ENCODE assay signal across 16 cellular contexts in the genomic region with DNA sequence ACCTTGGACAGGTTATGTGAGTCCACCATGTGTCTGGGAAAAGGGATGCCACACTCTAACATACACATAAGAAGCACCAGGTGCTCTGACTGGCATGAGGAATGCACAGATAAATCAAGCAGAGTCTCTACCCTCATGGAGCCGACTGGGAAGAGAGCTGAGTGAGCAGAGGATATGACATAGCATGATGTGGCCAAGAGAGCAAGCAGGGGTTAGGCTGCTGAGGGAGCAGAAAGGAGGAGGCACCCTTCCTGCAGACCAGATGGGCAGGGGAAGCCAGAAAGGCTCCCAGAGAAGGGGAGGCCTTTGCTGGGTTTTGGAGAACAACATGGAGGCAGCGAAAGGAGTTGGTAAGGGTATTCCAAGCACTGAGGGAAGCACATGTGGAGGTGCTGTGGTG.
DNase-seq lines count a peak whose midpoint lies in the region; ATAC-seq and TF ChIP-seq lines count a peak whose summit lies in the region.
"Had no signal": no experiment of that assay in that cellular context is flagged by ENCODE, and none has a peak within 500 bp of the region (broad histone marks: within the 10 kb centered on the region; RNA-seq: fewer than 3 reads in every experiment).

No MANE protein-coding gene starts in this region.

- DNase-seq in Calu3 (no peak), HCT116 (ENCODE audit: low read depth, low spot score) (no peak), astrocyte of the spinal cord (ENCODE audit: low read depth, low spot score) (peak; percentile 12), fibroblast of mammary gland (ENCODE audit: low read depth) (peak; percentile 46), HuH-7.5 (ENCODE audit: low spot score) (no peak), activated gamma-delta T cell treated with Interleukin-2 at 50 U/mL for 16 hours (no peak)
- DNase-seq: Caco-2, DMS53, NCI-H1436 treated with DMSO at 0.1 percent for 48 hours, NCI-H345, NCI-H69 had no signal

- POLR2A ChIA-PET in HCT116 (lab: Charles Lee), result no interaction called here

- no peaks in the 10 kb centered on the region for H3K79me2 ChIP-seq in HCT116 (ENCODE audit: insufficient read depth, low read length)

- H3K36me3 ChIP-seq in HCT116 (ENCODE audit: control insufficient read depth in 1 of 2, insufficient read depth in 2 of 2, low read length in 2 of 2), result no peaks in the 10 kb centered on the region

- no peaks in the 10 kb centered on the region for H3K36me3 Mint-ChIP-seq in Calu3 (ENCODE audit: insufficient read depth, unreplicated experiment)

- TF ChIP-seq RAD21 in HCT116 (IDR thresholded peaks at IDR 0.05; ENCODE audit: low read depth), result no peak

- H3K27ac Mint-ChIP-seq in Calu3 (ENCODE audit: unreplicated experiment), result peak overlapping the region; percentile 65
- H3K27ac Mint-ChIP-seq: GM23338 had no signal

- BruUV-seq in Calu3 (replicated peaks; lab: Mats Ljungman, UMichigan) (no TSS peak), HCT116 (replicated peaks; lab: Mats Ljungman, UMichigan) (TSS peak; percentile 10)

- TF ChIP-seq POLR2A in HCT116 (IDR thresholded peaks at IDR 0.05; ENCODE audit: borderline replicate concordance, extremely low read depth, insufficient read depth, insufficient read length), result no peak

- H3K4me2 ChIP-seq in HCT116 (ENCODE audit: low read length), result no peak overlapping the region
- H3K4me2 ChIP-seq: A549, GM23338 had no signal

- no peak for ATAC-seq in HCT116
- ATAC-seq in GM18502 (IDR thresholded peaks at IDR 0.05; ENCODE audit: poor library complexity, unreplicated experiment), result no peak
- no peak for ATAC-seq in GM21367 (IDR thresholded peaks at IDR 0.05; ENCODE audit: unreplicated experiment)
- ATAC-seq: A549, GM23338 had no signal

- intact Hi-C loops in Calu3 (cut with micrococcal nuclease; ENCODE audit: unreplicated experiment), result no loop called here
- intact Hi-C loops in HCT116 (cut with micrococcal nuclease), result no loop called here

- no peaks in the 10 kb centered on the region for H4K20me1 ChIP-seq in HCT116 (ENCODE audit: insufficient read depth)

- no peak overlapping the region for H3K4me3 Mint-ChIP-seq in Calu3 (ENCODE audit: low read depth, unreplicated experiment)
- H3K4me3 Mint-ChIP-seq: GM23338 had no signal

- no peaks in the 10 kb centered on the region for H3K4me1 ChIP-seq in HCT116 (ENCODE audit: control insufficient read depth in 1 of 2, insufficient read depth in 2 of 2, low read length in 2 of 2)
- H3K4me1 ChIP-seq: A549, Caco-2 had no signal

- no peaks in the 10 kb centered on the region for H3K4me1 Mint-ChIP-seq in Calu3 (ENCODE audit: low read depth, unreplicated experiment)

- RAD21 ChIA-PET in HCT116 (lab: Charles Lee; ENCODE audit: low non-redundant PET in 1 of 2, low total read pairs in 2 of 2, uncharacterized antibody in 2 of 2, unreplicated experiment in 2 of 2), result no interaction called here

- no peaks in the 10 kb centered on the region for H3K27me3 Mint-ChIP-seq in Calu3 (ENCODE audit: unreplicated experiment)

- no peak overlapping the region for H2AFZ ChIP-seq in HCT116 (ENCODE audit: low read depth, low read length, poor library complexity, severe bottlenecking)
- H2AFZ ChIP-seq: GM23338 had no signal

- H3K9ac ChIP-seq in HCT116 (ENCODE audit: low read length), result no peak overlapping the region

- no peaks in the 10 kb centered on the region for H3K9me3 Mint-ChIP-seq in Calu3 (ENCODE audit: low read depth, unreplicated experiment)
- H3K9me3 Mint-ChIP-seq: GM23338 had no signal

- CTCF ChIA-PET in Calu3 (lab: Charles Lee), result no interaction called here
- CTCF ChIA-PET in HCT116 (lab: Charles Lee), result no interaction called here

- no peak overlapping the region for H3K27ac ChIP-seq in HCT116 (ENCODE audit: low read depth, low read length)
- H3K27ac ChIP-seq: A549, C4-2B had no signal

- no peaks in the 10 kb centered on the region for H3K27me3 ChIP-seq in HCT116 (ENCODE audit: insufficient read depth, low read length)

- no peak overlapping the region for H3K4me3 ChIP-seq in HCT116 (replicated peaks in 1 of 2; ENCODE audit: low read depth in 1 of 2, low read length in 2 of 2)
- no peak overlapping the region for H3K4me3 ChIP-seq in astrocyte of the spinal cord (ENCODE audit: low read depth, low read length)
- H3K4me3 ChIP-seq in fibroblast of mammary gland (ENCODE audit: control insufficient read depth, low read depth, low read length), result no peak overlapping the region
- H3K4me3 ChIP-seq: A549, GM23338 had no signal

- H3K9me2 ChIP-seq in HCT116 (ENCODE audit: insufficient read depth), result no peaks in the 10 kb centered on the region

- in situ Hi-C loops in astrocyte of the spinal cord (cut with HindIII; ENCODE audit: low sequenced_read_pairs), result no loop called here

- H3K9me3 ChIP-seq in HCT116 (ENCODE audit: control insufficient read depth in 1 of 2, insufficient read depth in 1 of 2, low read depth in 1 of 2, low read length in 2 of 2), result no peaks in the 10 kb centered on the region
- H3K9me3 ChIP-seq: A549, Caco-2 had no signal

- no peak for TF ChIP-seq CTCF in Calu3 (IDR thresholded peaks at IDR 0.05; ENCODE audit: unreplicated experiment)
- TF ChIP-seq CTCF in HCT116 (IDR thresholded peaks at IDR 0.05 in 2 of 3, conservative IDR thresholded peaks at IDR 0.05 in 1 of 3; ENCODE audit: borderline replicate concordance in 1 of 3, insufficient read depth in 1 of 3, low read depth in 2 of 3, low read length in 2 of 3), result no peak
- TF ChIP-seq CTCF in astrocyte of the spinal cord (IDR thresholded peaks at IDR 0.05; ENCODE audit: low read depth, low read length), result no peak
- no peak for TF ChIP-seq CTCF in fibroblast of mammary gland (conservative IDR thresholded peaks at IDR 0.05; ENCODE audit: control insufficient read depth, insufficient read depth, low read depth, low read length)

TF ChIP-seq in HCT116, 20 proteins besides CTCF, POLR2A, EP300 and RAD21:
- TF ChIP-seq, protein P1, sequence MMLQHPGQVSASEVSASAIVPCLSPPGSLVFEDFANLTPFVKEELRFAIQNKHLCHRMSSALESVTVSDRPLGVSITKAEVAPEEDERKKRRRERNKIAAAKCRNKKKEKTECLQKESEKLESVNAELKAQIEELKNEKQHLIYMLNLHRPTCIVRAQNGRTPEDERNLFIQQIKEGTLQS (IDR thresholded peaks at IDR 0.05), result no peak
- TF ChIP-seq, protein P2, sequence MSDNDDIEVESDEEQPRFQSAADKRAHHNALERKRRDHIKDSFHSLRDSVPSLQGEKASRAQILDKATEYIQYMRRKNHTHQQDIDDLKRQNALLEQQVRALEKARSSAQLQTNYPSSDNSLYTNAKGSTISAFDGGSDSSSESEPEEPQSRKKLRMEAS (IDR thresholded peaks at IDR 0.05), result no peak
- TF ChIP-seq YY1 (IDR thresholded peaks at IDR 0.05; ENCODE audit: extremely low read depth, insufficient replicate concordance, low read depth, low read length) (no peak), SRF (IDR thresholded peaks at IDR 0.05; ENCODE audit: low read depth) (no peak), ZFX (IDR thresholded peaks at IDR 0.05) (no peak), CEBPB (IDR thresholded peaks at IDR 0.05; ENCODE audit: low read depth) (no peak), SP1 (IDR thresholded peaks at IDR 0.05; ENCODE audit: low read depth) (no peak), CBX3 (IDR thresholded peaks at IDR 0.05; ENCODE audit: low read depth) (no peak), ZNF274 (IDR thresholded peaks at IDR 0.05; ENCODE audit: low read depth, low read length) (no peak), EZH2phosphoT487 (IDR thresholded peaks at IDR 0.05; ENCODE audit: borderline replicate concordance) (no peak), EGR1 (IDR thresholded peaks at IDR 0.05; ENCODE audit: low read depth) (no peak)
- TF ChIP-seq, protein P3, sequence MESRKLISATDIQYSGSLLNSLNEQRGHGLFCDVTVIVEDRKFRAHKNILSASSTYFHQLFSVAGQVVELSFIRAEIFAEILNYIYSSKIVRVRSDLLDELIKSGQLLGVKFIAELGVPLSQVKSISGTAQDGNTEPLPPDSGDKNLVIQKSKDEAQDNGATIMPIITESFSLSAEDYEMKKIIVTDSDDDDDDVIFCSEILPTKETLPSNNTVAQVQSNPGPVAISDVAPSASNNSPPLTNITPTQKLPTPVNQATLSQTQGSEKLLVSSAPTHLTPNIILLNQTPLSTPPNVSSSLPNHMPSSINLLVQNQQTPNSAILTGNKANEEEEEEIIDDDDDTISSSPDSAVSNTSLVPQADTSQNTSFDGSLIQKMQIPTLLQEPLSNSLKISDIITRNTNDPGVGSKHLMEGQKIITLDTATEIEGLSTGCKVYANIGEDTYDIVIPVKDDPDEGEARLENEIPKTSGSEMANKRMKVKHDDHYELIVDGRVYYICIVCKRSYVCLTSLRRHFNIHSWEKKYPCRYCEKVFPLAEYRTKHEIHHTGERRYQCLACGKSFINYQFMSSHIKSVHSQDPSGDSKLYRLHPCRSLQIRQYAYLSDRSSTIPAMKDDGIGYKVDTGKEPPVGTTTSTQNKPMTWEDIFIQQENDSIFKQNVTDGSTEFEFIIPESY (IDR thresholded peaks at IDR 0.05; ENCODE audit: extremely low read depth, insufficient replicate concordance, low read length), result no peak
TF ChIP-seq in HCT116: peak in this region for 0.

Comparison
In these comparisons a context has a peak if more than half of its experiments do, and no peak if none do; other contexts are left out.
1. DNase-seq: peak in astrocyte of the spinal cord (single experiment) and fibroblast of mammary gland (single experiment); none in Calu3 (single experiment), HCT116 (single experiment), HuH-7.5 (single experiment) and activated gamma-delta T cell treated with Interleukin-2 at 50 U/mL for 16 hours (single experiment).